2 cellular contexts compared by ENCODE assay signal in the genomic region with DNA sequence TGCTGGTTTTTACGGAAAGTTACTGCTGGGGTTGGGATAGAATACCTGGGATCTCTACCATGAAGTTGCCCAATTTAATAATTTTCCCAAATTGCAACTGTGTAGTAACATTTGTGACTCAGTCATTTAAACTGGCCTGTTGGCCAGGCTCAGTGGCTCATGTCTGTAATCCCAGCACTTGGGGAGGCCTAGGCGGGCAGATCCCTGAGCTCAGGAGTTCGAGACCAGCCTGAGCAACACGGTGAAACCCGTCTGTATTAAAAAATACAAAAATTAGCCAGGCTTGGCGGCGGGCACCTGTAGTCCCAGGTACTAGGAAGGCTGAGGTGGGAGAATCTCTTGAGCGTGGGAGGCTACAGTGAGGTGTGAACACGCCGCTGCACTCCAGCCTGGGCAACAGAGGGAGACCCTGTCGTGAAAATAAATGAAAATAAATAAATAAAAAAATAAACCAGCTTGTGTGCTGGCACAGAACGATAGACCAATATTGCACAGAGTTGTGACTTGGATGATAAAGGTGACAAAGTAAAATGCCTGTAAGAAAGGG.
TF ChIP-seq lines count a peak whose summit lies in the region.

No MANE protein-coding gene starts in this region.

TF ChIP-seq in SK-N-SH, 30 proteins besides CTCF, POLR2A, EP300 and RAD21 (continued from another document):
- TF ChIP-seq, protein P1, sequence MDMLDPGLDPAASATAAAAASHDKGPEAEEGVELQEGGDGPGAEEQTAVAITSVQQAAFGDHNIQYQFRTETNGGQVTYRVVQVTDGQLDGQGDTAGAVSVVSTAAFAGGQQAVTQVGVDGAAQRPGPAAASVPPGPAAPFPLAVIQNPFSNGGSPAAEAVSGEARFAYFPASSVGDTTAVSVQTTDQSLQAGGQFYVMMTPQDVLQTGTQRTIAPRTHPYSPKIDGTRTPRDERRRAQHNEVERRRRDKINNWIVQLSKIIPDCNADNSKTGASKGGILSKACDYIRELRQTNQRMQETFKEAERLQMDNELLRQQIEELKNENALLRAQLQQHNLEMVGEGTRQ (IDR thresholded peaks at IDR 0.05; ENCODE audit: borderline replicate concordance, low read depth, low read length), result no peak
- TF ChIP-seq JUND (IDR thresholded peaks at IDR 0.05), result no peak
- no peak for TF ChIP-seq FOXM1 (IDR thresholded peaks at IDR 0.05; ENCODE audit: low read depth)
- no peak for TF ChIP-seq GATA2 (CRISPR knock-in tag; IDR thresholded peaks at IDR 0.05)
- no peak for TF ChIP-seq PBX3 (IDR thresholded peaks at IDR 0.05)
- no peak for TF ChIP-seq MEF2A (IDR thresholded peaks at IDR 0.05; ENCODE audit: borderline replicate concordance, low read depth)
- TF ChIP-seq FOSL2 (IDR thresholded peaks at IDR 0.05; ENCODE audit: borderline replicate concordance, low read depth), result no peak
- TF ChIP-seq USF1 (IDR thresholded peaks at IDR 0.05; ENCODE audit: borderline replicate concordance, low read depth), result no peak
- no peak for TF ChIP-seq POLR2AphosphoS5 (IDR thresholded peaks at IDR 0.05; ENCODE audit: low read depth, low read length)
- no peak for TF ChIP-seq IRF3 (IDR thresholded peaks at IDR 0.05; ENCODE audit: low read depth, low read length)
- no peak for TF ChIP-seq SIN3A (IDR thresholded peaks at IDR 0.05; ENCODE audit: borderline replicate concordance, low read depth, low read length)
- no peak for TF ChIP-seq GABPA (IDR thresholded peaks at IDR 0.05; ENCODE audit: low read depth)
- TF ChIP-seq ELF1 (IDR thresholded peaks at IDR 0.05), result no peak

TF ChIP-seq in SK-N-SH treated with all-trans-retinoic acid at 6 μM for 48 hours, 23 proteins besides CTCF, POLR2A, EP300 and RAD21:
- TF ChIP-seq, protein P2, sequence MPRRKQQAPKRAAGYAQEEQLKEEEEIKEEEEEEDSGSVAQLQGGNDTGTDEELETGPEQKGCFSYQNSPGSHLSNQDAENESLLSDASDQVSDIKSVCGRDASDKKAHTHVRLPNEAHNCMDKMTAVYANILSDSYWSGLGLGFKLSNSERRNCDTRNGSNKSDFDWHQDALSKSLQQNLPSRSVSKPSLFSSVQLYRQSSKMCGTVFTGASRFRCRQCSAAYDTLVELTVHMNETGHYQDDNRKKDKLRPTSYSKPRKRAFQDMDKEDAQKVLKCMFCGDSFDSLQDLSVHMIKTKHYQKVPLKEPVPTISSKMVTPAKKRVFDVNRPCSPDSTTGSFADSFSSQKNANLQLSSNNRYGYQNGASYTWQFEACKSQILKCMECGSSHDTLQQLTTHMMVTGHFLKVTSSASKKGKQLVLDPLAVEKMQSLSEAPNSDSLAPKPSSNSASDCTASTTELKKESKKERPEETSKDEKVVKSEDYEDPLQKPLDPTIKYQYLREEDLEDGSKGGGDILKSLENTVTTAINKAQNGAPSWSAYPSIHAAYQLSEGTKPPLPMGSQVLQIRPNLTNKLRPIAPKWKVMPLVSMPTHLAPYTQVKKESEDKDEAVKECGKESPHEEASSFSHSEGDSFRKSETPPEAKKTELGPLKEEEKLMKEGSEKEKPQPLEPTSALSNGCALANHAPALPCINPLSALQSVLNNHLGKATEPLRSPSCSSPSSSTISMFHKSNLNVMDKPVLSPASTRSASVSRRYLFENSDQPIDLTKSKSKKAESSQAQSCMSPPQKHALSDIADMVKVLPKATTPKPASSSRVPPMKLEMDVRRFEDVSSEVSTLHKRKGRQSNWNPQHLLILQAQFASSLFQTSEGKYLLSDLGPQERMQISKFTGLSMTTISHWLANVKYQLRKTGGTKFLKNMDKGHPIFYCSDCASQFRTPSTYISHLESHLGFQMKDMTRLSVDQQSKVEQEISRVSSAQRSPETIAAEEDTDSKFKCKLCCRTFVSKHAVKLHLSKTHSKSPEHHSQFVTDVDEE (CRISPR knock-in tag; IDR thresholded peaks at IDR 0.05), result no peak
- TF ChIP-seq BACH2 (CRISPR knock-in tag; IDR thresholded peaks at IDR 0.05; ENCODE audit: borderline replicate concordance), result no peak
- no peak for TF ChIP-seq TCF4 (CRISPR knock-in tag; IDR thresholded peaks at IDR 0.05; ENCODE audit: borderline replicate concordance)
- TF ChIP-seq ZNF70 (CRISPR knock-in tag; IDR thresholded peaks at IDR 0.05), result no peak
- no peak for TF ChIP-seq CSDC2 (CRISPR knock-in tag; IDR thresholded peaks at IDR 0.05)
- no peak for TF ChIP-seq PATZ1 (CRISPR knock-in tag; IDR thresholded peaks at IDR 0.05; ENCODE audit: borderline replicate concordance)
- TF ChIP-seq, protein P3, sequence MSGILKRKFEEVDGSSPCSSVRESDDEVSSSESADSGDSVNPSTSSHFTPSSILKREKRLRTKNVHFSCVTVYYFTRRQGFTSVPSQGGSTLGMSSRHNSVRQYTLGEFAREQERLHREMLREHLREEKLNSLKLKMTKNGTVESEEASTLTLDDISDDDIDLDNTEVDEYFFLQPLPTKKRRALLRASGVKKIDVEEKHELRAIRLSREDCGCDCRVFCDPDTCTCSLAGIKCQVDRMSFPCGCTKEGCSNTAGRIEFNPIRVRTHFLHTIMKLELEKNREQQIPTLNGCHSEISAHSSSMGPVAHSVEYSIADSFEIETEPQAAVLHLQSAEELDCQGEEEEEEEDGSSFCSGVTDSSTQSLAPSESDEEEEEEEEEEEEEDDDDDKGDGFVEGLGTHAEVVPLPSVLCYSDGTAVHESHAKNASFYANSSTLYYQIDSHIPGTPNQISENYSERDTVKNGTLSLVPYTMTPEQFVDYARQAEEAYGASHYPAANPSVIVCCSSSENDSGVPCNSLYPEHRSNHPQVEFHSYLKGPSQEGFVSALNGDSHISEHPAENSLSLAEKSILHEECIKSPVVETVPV (CRISPR knock-in tag; IDR thresholded peaks at IDR 0.05), result no peak
- TF ChIP-seq ZNF8 (CRISPR knock-in tag; IDR thresholded peaks at IDR 0.05), result no peak
- TF ChIP-seq, protein P4, sequence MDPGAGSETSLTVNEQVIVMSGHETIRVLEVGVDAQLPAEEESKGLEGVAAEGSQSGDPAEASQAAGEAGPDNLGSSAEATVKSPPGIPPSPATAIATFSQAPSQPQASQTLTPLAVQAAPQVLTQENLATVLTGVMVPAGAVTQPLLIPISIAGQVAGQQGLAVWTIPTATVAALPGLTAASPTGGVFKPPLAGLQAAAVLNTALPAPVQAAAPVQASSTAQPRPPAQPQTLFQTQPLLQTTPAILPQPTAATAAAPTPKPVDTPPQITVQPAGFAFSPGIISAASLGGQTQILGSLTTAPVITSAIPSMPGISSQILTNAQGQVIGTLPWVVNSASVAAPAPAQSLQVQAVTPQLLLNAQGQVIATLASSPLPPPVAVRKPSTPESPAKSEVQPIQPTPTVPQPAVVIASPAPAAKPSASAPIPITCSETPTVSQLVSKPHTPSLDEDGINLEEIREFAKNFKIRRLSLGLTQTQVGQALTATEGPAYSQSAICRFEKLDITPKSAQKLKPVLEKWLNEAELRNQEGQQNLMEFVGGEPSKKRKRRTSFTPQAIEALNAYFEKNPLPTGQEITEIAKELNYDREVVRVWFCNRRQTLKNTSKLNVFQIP (CRISPR knock-in tag; IDR thresholded peaks at IDR 0.05; ENCODE audit: borderline replicate concordance, low read depth), result no peak
- TF ChIP-seq GLIS3 (CRISPR knock-in tag; IDR thresholded peaks at IDR 0.05), result no peak
- no peak for TF ChIP-seq ESRRG (CRISPR knock-in tag; IDR thresholded peaks at IDR 0.05)
- TF ChIP-seq RARB (CRISPR knock-in tag; IDR thresholded peaks at IDR 0.05), result no peak
- no peak for TF ChIP-seq ARNTL (CRISPR knock-in tag; IDR thresholded peaks at IDR 0.05; ENCODE audit: borderline replicate concordance, low read depth)
- no peak for TF ChIP-seq ZNF565 (CRISPR knock-in tag; conservative IDR thresholded peaks at IDR 0.05; ENCODE audit: low read depth)
- no peak for TF ChIP-seq ZFP30 (CRISPR knock-in tag; IDR thresholded peaks at IDR 0.05)
